In genomic region chr4:145931403-145931802, GRCh38 we compare ENCODE assay signal across 15 cellular contexts. TPM values are rescaled to one million over a fixed set of nuclear protein-coding genes. Genes with fewer than 3 reads are reported as not detected.
DNase-seq lines count a peak whose midpoint lies in the region; TF ChIP-seq lines count a peak whose summit lies in the region.
"Had no signal": no experiment of that assay in that cellular context is flagged by ENCODE, and none has a peak within 500 bp of the region (broad histone marks: within the 10 kb centered on the region; RNA-seq: fewer than 3 reads in every experiment).

No MANE protein-coding gene starts in this region.

- peaks cover 85% of the 10 kb centered on the region for H3K79me2 ChIP-seq in mesendoderm (ENCODE audit: control insufficient read depth, insufficient read depth, low read length)

- H3K14ac ChIP-seq in neuronal stem cell (ENCODE audit: low read length), result no peak overlapping the region

- H3K9me3 ChIP-seq in left ventricle myocardium inferior (replicated peaks), result no peaks in the 10 kb centered on the region
- no peaks in the 10 kb centered on the region for H3K9me3 ChIP-seq in SK-N-MC (ENCODE audit: low read depth, low read length)
- no peaks in the 10 kb centered on the region for H3K9me3 ChIP-seq in neuronal stem cell (replicated peaks in 1 of 2; ENCODE audit: control insufficient read depth in 2 of 2, insufficient read depth in 1 of 2, low read depth in 1 of 2, low read length in 2 of 2)

- H2BK120ac ChIP-seq in mesendoderm (ENCODE audit: low read depth, low read length) (no peak overlapping the region), neuronal stem cell (ENCODE audit: low read depth, low read length) (no peak overlapping the region)

- no peak overlapping the region for H3K56ac ChIP-seq in mesendoderm (ENCODE audit: low read length)

- no peak overlapping the region for H3K4me3 ChIP-seq in left ventricle myocardium inferior
- H3K4me3 ChIP-seq in SK-N-MC, result no peak overlapping the region
- H3K4me3 ChIP-seq in mesendoderm (ENCODE audit: low read length), result no peak overlapping the region
- H3K4me3 ChIP-seq in neuronal stem cell (ENCODE audit: low read length in 2 of 2), result no peak overlapping the region
- H3K4me3 ChIP-seq: GM23248 had no signal

- H3K27me3 ChIP-seq in left ventricle myocardium inferior (ENCODE audit: low read depth), result no peaks in the 10 kb centered on the region
- H3K27me3 ChIP-seq in mesendoderm (ENCODE audit: insufficient read depth, low read length, poor library complexity), result no peaks in the 10 kb centered on the region
- peaks cover 0 to 14% (median 0%) of the 10 kb centered on the region in 3 experiments for H3K27me3 ChIP-seq in neuronal stem cell (ENCODE audit: control insufficient read depth in 3 of 3, insufficient read depth in 3 of 3, low read depth in 1 of 3, low read length in 3 of 3)

- H2BK15ac ChIP-seq in mesendoderm (replicated peaks; ENCODE audit: low read depth) (no peak overlapping the region), neuronal stem cell (ENCODE audit: low read length) (no peak overlapping the region)

- H2AK5ac ChIP-seq in mesendoderm (ENCODE audit: low read length), result no peak overlapping the region
- no peak overlapping the region for H2AK5ac ChIP-seq in neuronal stem cell (ENCODE audit: low read depth, low read length)

- no peak overlapping the region for H4K5ac ChIP-seq in mesendoderm (ENCODE audit: low read length)

- H3K23ac ChIP-seq in mesendoderm (ENCODE audit: low read length) (peak overlapping the region; percentile 83), neuronal stem cell (ENCODE audit: low read depth, low read length, poor library complexity) (no peak overlapping the region)

- no CpG with 5 or more reads among the region's 2 CpGs for WGBS in mesendoderm (ENCODE audit: extremely low coverage, insufficient coverage, low lambda C conversion rate)
- WGBS in neuronal stem cell (ENCODE audit: extremely low coverage in 2 of 2, insufficient read length in 2 of 2, insufficient replicate concordance in 1 of 2), 2 donors, result no CpG with 5 or more reads among the region's 2 CpGs

- H4K8ac ChIP-seq in mesendoderm (ENCODE audit: low read depth, low read length) (no peak overlapping the region), neuronal stem cell (ENCODE audit: low read depth, low read length) (no peak overlapping the region)

- H4K91ac ChIP-seq in neuronal stem cell (ENCODE audit: low read depth, low read length, poor library complexity), result no peak overlapping the region

- H3K36me3 ChIP-seq in left ventricle myocardium inferior, result no peaks in the 10 kb centered on the region
- H3K36me3 ChIP-seq in SK-N-MC (ENCODE audit: insufficient read depth, low read length), result peaks cover under 1% of the 10 kb centered on the region; the same call in 1 of the 2 replicates
- no peaks in the 10 kb centered on the region for H3K36me3 ChIP-seq in mesendoderm (ENCODE audit: control insufficient read depth, insufficient read depth, low read length)
- peaks cover 0 to 26% of the 10 kb centered on the region in 2 donors for H3K36me3 ChIP-seq in neuronal stem cell (replicated peaks in 1 of 2; ENCODE audit: control insufficient read depth in 2 of 2, insufficient read depth in 2 of 2, low read length in 2 of 2)

- H3K27ac ChIP-seq in left ventricle myocardium inferior (replicated peaks) (peak overlapping the region; percentile 71), SK-N-MC (peak overlapping the region; percentile 44; the same call in 1 of the 2 replicates), mesendoderm (ENCODE audit: low read depth, low read length) (no peak overlapping the region), neuronal stem cell (replicated peaks; ENCODE audit: low read length) (no peak overlapping the region)
- H3K27ac ChIP-seq: GM23248 had no signal

- H3K9ac ChIP-seq in SK-N-MC (ENCODE audit: insufficient read length) (no peak overlapping the region), mesendoderm (ENCODE audit: low read length) (no peak overlapping the region), neuronal stem cell (ENCODE audit: low read depth, low read length, poor library complexity) (no peak overlapping the region)
- H3K9ac ChIP-seq: GM23248 had no signal

- no peak overlapping the region for H2BK12ac ChIP-seq in neuronal stem cell (ENCODE audit: low read length)

- H3K4me2 ChIP-seq in mesendoderm (ENCODE audit: low read length) (no peak overlapping the region), neuronal stem cell (ENCODE audit: insufficient read depth, low read length, poor library complexity, severe bottlenecking) (no peak overlapping the region)

- H3K79me1 ChIP-seq in mesendoderm (ENCODE audit: low read length) (peaks cover 15% of the 10 kb centered on the region), neuronal stem cell (ENCODE audit: low read depth, low read length) (peaks cover 2% of the 10 kb centered on the region)

- H3K18ac ChIP-seq in mesendoderm (ENCODE audit: low read length) (no peak overlapping the region), neuronal stem cell (ENCODE audit: low read length) (no peak overlapping the region)

- H2BK5ac ChIP-seq in mesendoderm (ENCODE audit: low read length) (no peak overlapping the region), neuronal stem cell (ENCODE audit: low read length) (no peak overlapping the region)

- H3K4me1 ChIP-seq in left ventricle myocardium inferior (peaks cover 54% of the 10 kb centered on the region), mesendoderm (ENCODE audit: control insufficient read depth, low read depth, low read length) (peaks cover 9% of the 10 kb centered on the region), neuronal stem cell (ENCODE audit: control insufficient read depth in 2 of 2, insufficient read depth in 1 of 2, low read depth in 1 of 2, low read length in 2 of 2) (peaks cover 5 to 18% of the 10 kb centered on the region in 2 donors)

- intact Hi-C loops in left ventricle myocardium inferior (cut with micrococcal nuclease) (no loop called here), cardiac septum (cut with DNase I) (loop anchor here (10.0 kb wide), 1 partner anchor 757 kb away; no protein-coding TSS in a partner anchor)

- DNase-seq in left ventricle myocardium inferior (no peak), cardiac septum (ENCODE audit: low spot score) (no peak), SK-N-MC (ENCODE audit: low read depth, low spot score) (no peak), mesendoderm (no peak), neuronal stem cell (ENCODE audit: low spot score) (no peak), COLO829 (ENCODE audit: low spot score) (no peak), NCI-H1105 (lab: John Stamatoyannopoulos, UW) (no peak)
- DNase-seq in activated CD8-positive, alpha-beta memory T cell treated with anti-CD3 and anti-CD28 coated beads, Interleukin-2, amount 50 U/mL, for 4 hours, result no peak
- DNase-seq: Calu3, DMS79, NCI-H1436 treated with DMSO at 0.1 percent for 48 hours, NCI-H2081, NCI-H774 had no signal

- no peak overlapping the region for H2AFZ ChIP-seq in neuronal stem cell (ENCODE audit: low read length)
- H2AFZ ChIP-seq: GM23248 had no signal

- no peak for TF ChIP-seq CTCF in left ventricle myocardium inferior (IDR thresholded peaks at IDR 0.05; ENCODE audit: borderline replicate concordance)

- H3K4ac ChIP-seq in mesendoderm (ENCODE audit: low read depth, low read length) (no peak overlapping the region), neuronal stem cell (ENCODE audit: low read length) (no peak overlapping the region)

RNA-seq across cellular contexts. Expression of gene ZNF827, which starts 7.2 kb away (rescaled TPM):
- total RNA-seq in left ventricle myocardium inferior (19.0 TPM), cardiac septum (28.3 TPM)
- polyA plus RNA-seq in mesendoderm (2013, experiment 1 of 2), result 11.1 TPM
- polyA plus RNA-seq in mesendoderm (2013, experiment 2 of 2), result 11.5 TPM
- polyA plus RNA-seq in neuronal stem cell (2013, experiment 1 of 2), result 6.5 TPM
- polyA plus RNA-seq in neuronal stem cell (2013, experiment 2 of 2), result 7.5 TPM
- polyA plus RNA-seq: CD14-positive monocyte had no signal

Comparison
In these comparisons a context has a peak if more than half of its experiments do, and no peak if none do; other contexts are left out.
1. H3K27ac ChIP-seq: peak in left ventricle myocardium inferior (single experiment) and SK-N-MC (single experiment); none in mesendoderm (single experiment) and neuronal stem cell (single experiment).